Comparison of ENCODE assay signal across 10 cellular contexts in the genomic region with DNA sequence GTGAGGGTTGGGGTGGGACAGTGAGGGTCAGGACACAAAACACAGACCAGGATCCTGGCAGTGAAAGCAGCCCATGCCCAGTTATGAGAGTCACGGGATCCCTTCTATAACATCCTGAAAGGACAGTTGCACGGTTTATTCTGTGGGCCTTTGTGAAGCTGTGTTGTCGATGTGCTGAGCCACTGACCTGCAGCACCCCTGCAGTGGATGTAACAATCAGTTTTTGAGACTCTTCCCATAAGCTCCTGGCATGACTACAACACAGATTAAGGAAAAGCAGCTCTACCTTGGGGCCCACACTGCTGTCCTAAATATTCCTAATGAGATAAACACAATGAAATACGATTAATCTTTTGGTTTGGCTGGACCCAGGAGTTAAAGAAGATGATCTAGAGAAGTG.
DNase-seq lines count a peak whose midpoint lies in the region; TF ChIP-seq lines count a peak whose summit lies in the region.
"Had no signal": no experiment of that assay in that cellular context is flagged by ENCODE, and none has a peak within 500 bp of the region (broad histone marks: within the 10 kb centered on the region; RNA-seq: fewer than 3 reads in every experiment).

No MANE protein-coding gene starts in this region.

- in situ Hi-C loops in brain microvascular endothelial cell (cut with HindIII; ENCODE audit: low pct_ligation_motif_present, low sequenced_read_pairs): no loop called here

- H3K9ac ChIP-seq in Loucy (ENCODE audit: low read depth, low read length, poor library complexity, severe bottlenecking): peak overlapping the region; percentile 45

- H3K79me2 ChIP-seq in Loucy (ENCODE audit: insufficient read depth, low read length): peaks cover 72% of the 10 kb centered on the region

- H3K36me3 ChIP-seq in Loucy (ENCODE audit: insufficient read depth, low read length) (no peaks in the 10 kb centered on the region), brain microvascular endothelial cell (replicated peaks) (peaks cover 34% of the 10 kb centered on the region)

- peaks cover 35% of the 10 kb centered on the region for H4K20me1 ChIP-seq in Loucy (ENCODE audit: insufficient read depth, low read length, poor library complexity, severe bottlenecking)

- no peaks in the 10 kb centered on the region for H3K9me2 ChIP-seq in Loucy (replicated peaks; ENCODE audit: low read depth, low read length)

- H3K4me3 ChIP-seq in Loucy (ENCODE audit: low read length, poor library complexity, severe bottlenecking): peak overlapping the region; percentile 96
- peak overlapping the region; percentile 72 for H3K4me3 ChIP-seq in brain microvascular endothelial cell (ENCODE audit: low read depth, low read length)

- no peak overlapping the region for H3K27ac ChIP-seq in brain microvascular endothelial cell

- H3K27me3 ChIP-seq in Loucy (ENCODE audit: insufficient read depth, low read length, poor library complexity, severe bottlenecking) (no peaks in the 10 kb centered on the region), brain microvascular endothelial cell (replicated peaks) (no peaks in the 10 kb centered on the region)

- no peak for TF ChIP-seq CTCF in Loucy (conservative IDR thresholded peaks at IDR 0.05; ENCODE audit: low read length)
- no peak for TF ChIP-seq CTCF in brain microvascular endothelial cell (IDR thresholded peaks at IDR 0.05; ENCODE audit: low read depth, low read length, missing control alignments)

- peaks cover 50% of the 10 kb centered on the region for H3K4me1 ChIP-seq in Loucy (ENCODE audit: insufficient read depth, low read length, poor library complexity, severe bottlenecking)

- peak overlapping the region; percentile 75 for H3K4me2 ChIP-seq in Loucy (ENCODE audit: low read depth, low read length, poor library complexity, severe bottlenecking)

- DNase-seq in brain microvascular endothelial cell (no peak), iris pigment epithelial cell (ENCODE audit: low read depth) (peak; percentile 53), superior temporal gyrus (ENCODE audit: extremely low spot score) (peak; percentile 52), NCI-H2227 treated with DMSO at 0.1 percent for 48 hours (lab: John Stamatoyannopoulos, UW) (no peak), Kasumi-1 (lab: John Stamatoyannopoulos, UW) (no peak), amniotic stem cell (lab: John Stamatoyannopoulos, UW) (no peak)
- DNase-seq: activated CD4-positive, alpha-beta T cell treated with anti-CD3 and anti-CD28 coated beads for 4 hours; NCI-H2107; stimulated activated naive B cell treated with anti-CD40 and anti-IgM and Interleukin-4, amounts not matched to agents 10 μg/mL and 1 μg/mL and 100 μg/mL, for 72 hours had no signal

- H3K9me3 ChIP-seq in Loucy (ENCODE audit: insufficient read depth, low read depth, low read length): no peaks in the 10 kb centered on the region

- H3F3A ChIP-seq in Loucy (ENCODE audit: low read depth): 0 out of 2 replicates have a peak, but pooled peaks cover 2% of the 10 kb centered on the region

- H2AFZ ChIP-seq in Loucy (ENCODE audit: low read length): no peak overlapping the region

Comparison
In these comparisons a context has a peak if more than half of its experiments do, and no peak if none do; other contexts are left out.
1. DNase-seq: peak in iris pigment epithelial cell (single experiment) and superior temporal gyrus (single experiment); none in brain microvascular endothelial cell (single experiment), NCI-H2227 treated with DMSO at 0.1 percent for 48 hours (single experiment), Kasumi-1 (0 of 2) and amniotic stem cell (single experiment).